Comparison of ENCODE assay signal across 9 cellular contexts in the genomic region with DNA sequence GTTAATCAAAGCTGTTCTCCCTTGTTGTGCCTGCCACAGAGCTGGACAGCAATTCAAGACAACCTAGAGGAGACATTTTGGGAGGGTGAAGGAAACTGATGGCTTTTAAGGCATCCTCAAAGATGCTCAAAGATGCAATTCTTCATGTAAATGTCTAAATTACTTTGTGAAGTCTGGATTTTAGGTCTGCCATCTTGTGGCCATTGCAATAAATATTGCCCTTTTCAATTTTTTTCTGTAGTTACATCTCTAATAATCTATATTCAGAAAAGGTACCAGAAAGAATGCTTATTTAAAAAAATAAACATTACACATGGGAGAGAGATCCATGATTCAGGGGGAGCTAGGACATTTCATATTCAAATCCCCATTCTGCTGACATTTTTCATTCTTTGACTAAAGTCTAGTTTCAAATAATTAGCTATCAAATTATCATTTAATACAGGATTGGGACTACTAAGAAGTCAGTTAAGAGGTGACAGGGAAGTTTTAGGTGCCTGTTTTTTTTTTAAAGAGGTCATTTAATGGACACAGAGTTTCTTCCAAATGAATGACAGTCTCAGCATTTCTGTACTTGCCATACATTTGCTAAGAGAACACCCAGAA.
DNase-seq lines count a peak whose midpoint lies in the region; ATAC-seq, FAIRE-seq and TF ChIP-seq lines count a peak whose summit lies in the region.
"Had no signal": no experiment of that assay in that cellular context is flagged by ENCODE, and none has a peak within 500 bp of the region (broad histone marks: within the 10 kb centered on the region; RNA-seq: fewer than 3 reads in every experiment).

No MANE protein-coding gene starts in this region.

- SMC1A ChIA-PET in GM12878 (lab: Charles Lee; ENCODE audit: uncharacterized antibody, unreplicated experiment) = interaction anchor here (0.6 to 1.5 kb wide), 6 partner anchors 9 to 254 kb away, joined by 3 to 5 read pairs (median 3); no protein-coding TSS in a partner anchor

- no peaks in the 10 kb centered on the region for H3K79me2 ChIP-seq in GM12878 (ENCODE audit: control insufficient read depth, insufficient read depth, low read length)
- no peaks in the 10 kb centered on the region for H3K79me2 ChIP-seq in HepG2 (ENCODE audit: insufficient read depth, low read length)

- peak; percentile 32 to 47 (median 45); a peak in 4 of 6 replicates for TF ChIP-seq CTCF in GM12878 (IDR thresholded peaks at IDR 0.05 in 2 of 3, conservative IDR thresholded peaks at IDR 0.05 in 1 of 3; ENCODE audit: control insufficient read depth in 2 of 3, extremely low read depth in 1 of 3, insufficient read depth in 1 of 3, low read depth in 3 of 3, low read length in 3 of 3)
- no peak for TF ChIP-seq CTCF in HepG2 (CRISPR knock-in tag; IDR thresholded peaks at IDR 0.05)

- no peak overlapping the region for H3K4me3 ChIP-seq in GM12878
- H3K4me3 ChIP-seq in HepG2 (replicated peaks in 1 of 3; ENCODE audit: insufficient read depth in 1 of 3, low read depth in 2 of 3, low read length in 3 of 3) = no peak overlapping the region

- H3K4me1 ChIP-seq in GM12878 (ENCODE audit: control insufficient read depth, insufficient read depth, low read length) (no peaks in the 10 kb centered on the region), HepG2 (ENCODE audit: insufficient read depth, low read length) (no peaks in the 10 kb centered on the region)

- H3K9ac ChIP-seq in GM12878 (ENCODE audit: control insufficient read depth, insufficient read depth, low read length) (no peak overlapping the region), HepG2 (ENCODE audit: insufficient read depth, low read depth, low read length) (no peak overlapping the region)

- in situ Hi-C loops in GM12878 (cut with MboI) = no loop called here
- in situ Hi-C loops in HepG2 (cut with HindIII; ENCODE audit: extremely low pct_ligation_motif_present, low pct_unique_long_range_greater_than_20kb) = loop anchor here (10.0 to 25.0 kb wide), 2 partner anchors 262 to 885 kb away; partner anchors contain the start of gene WNT5A

- FAIRE-seq in GM12878 (lab: Jason Lieb, UNC) = no peak
- peak; percentile 34 for FAIRE-seq in HepG2 (lab: Jason Lieb, UNC)

- intact Hi-C loops in GM12878 (cut with micrococcal nuclease; ENCODE audit: unreplicated experiment) (loop anchor here (1.0 kb wide), 1 partner anchor 262 kb away; no protein-coding TSS in a partner anchor), HepG2 (cut with micrococcal nuclease; ENCODE audit: unreplicated experiment) (loop anchor here (2.0 kb wide), 1 partner anchor 892 kb away; no protein-coding TSS in a partner anchor), left colon (cut with DNase I, micrococcal nuclease) (no loop called here)

- BruUV-seq in GM12878 (replicated peaks; lab: Mats Ljungman, UMichigan) = no TSS peak
- no TSS peak for BruUV-seq in HepG2 (replicated peaks; lab: Mats Ljungman, UMichigan)

- H2AFZ ChIP-seq in GM12878 (ENCODE audit: control insufficient read depth, low read depth, low read length) (no peak overlapping the region), HepG2 (ENCODE audit: low read length) (no peak overlapping the region)

- TF ChIP-seq EP300 in GM12878 (IDR thresholded peaks at IDR 0.05; ENCODE audit: borderline replicate concordance in 1 of 2, control insufficient read depth in 1 of 2, low read depth in 2 of 2, low read length in 2 of 2) = no peak
- TF ChIP-seq EP300 in HepG2 (IDR thresholded peaks at IDR 0.05; ENCODE audit: low read depth in 2 of 2, low read length in 2 of 2) = no peak
- TF ChIP-seq EP300 in HepG2 (CRISPR knock-in tag; IDR thresholded peaks at IDR 0.05; ENCODE audit: borderline replicate concordance) = no peak

- peak; percentile 10 for DNase-seq in Ammon's horn (ENCODE audit: low spot score)
- DNase-seq in HCEC 1CT = peak; percentile 11
- no peak for DNase-seq in GM12878 (ENCODE audit: low read depth, low spot score)
- DNase-seq in HepG2 (ENCODE audit: low spot score) = no peak
- no peak for DNase-seq in middle frontal gyrus (ENCODE audit: extremely low spot score, low spot score)
- DNase-seq in left colon = no peak
- no peak for DNase-seq in dermis blood vessel endothelial cell
- DNase-seq: RPMI8226 had no signal

- ATAC-seq in GM12878 (no peak), HepG2 (no peak), left colon (no peak), HG02870 (IDR thresholded peaks at IDR 0.05; ENCODE audit: unreplicated experiment) (no peak)

- no peaks in the 10 kb centered on the region for H3K36me3 ChIP-seq in GM12878 (ENCODE audit: control insufficient read depth in 2 of 2, insufficient read depth in 2 of 2, low read length in 1 of 2)
- H3K36me3 ChIP-seq in HepG2 (replicated peaks in 1 of 2; ENCODE audit: control insufficient read depth in 1 of 2, insufficient read depth in 2 of 2, low read length in 2 of 2) = no peaks in the 10 kb centered on the region

- POLR2A ChIA-PET in GM12878 (lab: Charles Lee) (no interaction called here), HepG2 (lab: Yijun Ruan, JAX) (no interaction called here)

- H3K9me3 ChIP-seq in GM12878 (replicated peaks; ENCODE audit: control insufficient read depth, insufficient read depth, low read length) = no peaks in the 10 kb centered on the region; the same call in 2 of the 3 replicates
- H3K9me3 ChIP-seq in HepG2 (ENCODE audit: low read length) = no peaks in the 10 kb centered on the region

- H3K27ac ChIP-seq in GM12878 (ENCODE audit: control insufficient read depth, insufficient read depth) = no peak overlapping the region
- no peak overlapping the region for H3K27ac ChIP-seq in HepG2 (ENCODE audit: extremely low read length, insufficient read depth, low read length)

- TF ChIP-seq RAD21 in GM12878 (IDR thresholded peaks at IDR 0.05; ENCODE audit: insufficient read depth, low read depth, low read length) (peak; percentile 48), HepG2 (CRISPR knock-in tag; IDR thresholded peaks at IDR 0.05) (no peak)

- no peaks in the 10 kb centered on the region for H3K27me3 ChIP-seq in GM12878 (replicated peaks in 1 of 2; ENCODE audit: control insufficient read depth in 2 of 2, insufficient read depth in 2 of 2, low read length in 1 of 2)
- H3K27me3 ChIP-seq in HepG2 (ENCODE audit: control insufficient read depth in 1 of 2, insufficient read depth in 2 of 2, low read length in 2 of 2) = no peaks in the 10 kb centered on the region

- RAD21 ChIA-PET in GM12878 (lab: Charles Lee; ENCODE audit: unreplicated experiment) = interaction anchor here (0.9 to 1.0 kb wide), 3 partner anchors 117 to 242 kb away, joined by 3 read pairs; no protein-coding TSS in a partner anchor

- TF ChIP-seq POLR2A in GM12878 (IDR thresholded peaks at IDR 0.05; ENCODE audit: low read depth, low read length) (no peak), HepG2 (IDR thresholded peaks at IDR 0.05; ENCODE audit: insufficient read depth in 1 of 2, low read depth in 2 of 2, low read length in 2 of 2) (no peak)

- H3K4me2 ChIP-seq in GM12878 (ENCODE audit: control insufficient read depth, insufficient read depth) (no peak overlapping the region), HepG2 (ENCODE audit: low read depth, low read length) (no peak overlapping the region)

- CTCF ChIA-PET in GM12878 (lab: Yijun Ruan, JAX) (interaction anchor here (0.6 to 2.4 kb wide), 16 partner anchors 9 to 894 kb away, joined by 3 to 17 read pairs (median 4); partner anchors contain the start of gene WNT5A), HepG2 (lab: Yijun Ruan, JAX; ENCODE audit: low intra/inter-chr PET ratio, low total read pairs) (interaction anchor here (2.4 kb wide), 1 partner anchor 262 kb away, joined by 10 read pairs; no protein-coding TSS in a partner anchor)

- no peaks in the 10 kb centered on the region for H4K20me1 ChIP-seq in GM12878 (ENCODE audit: control insufficient read depth, insufficient read depth)
- H4K20me1 ChIP-seq in HepG2 (ENCODE audit: insufficient read depth, low read length) = no peaks in the 10 kb centered on the region

TF ChIP-seq in GM12878, 131 proteins besides CTCF, POLR2A, EP300 and RAD21 (continues in another document):
- TF ChIP-seq EZH2 (IDR thresholded peaks at IDR 0.05; ENCODE audit: borderline replicate concordance, control insufficient read depth, low read depth, low read length) (no peak), SMC3 (IDR thresholded peaks at IDR 0.05; ENCODE audit: borderline replicate concordance, low read length) (peak; percentile 69; the same call in 1 of the 2 replicates), ETV6 (conservative IDR thresholded peaks at IDR 0.05 in 1 of 2, IDR thresholded peaks at IDR 0.05 in 1 of 2; ENCODE audit: borderline replicate concordance in 1 of 2, low read depth in 1 of 2) (no peak)

TF ChIP-seq in HepG2, 621 proteins besides CTCF, POLR2A, EP300 and RAD21 (continues in another document):
- TF ChIP-seq ZNF230 (CRISPR knock-in tag; IDR thresholded peaks at IDR 0.05) (no peak), TBP (CRISPR knock-in tag; IDR thresholded peaks at IDR 0.05) (no peak), KLF6 (CRISPR knock-in tag; IDR thresholded peaks at IDR 0.05) (no peak), ZBTB14 (CRISPR knock-in tag; IDR thresholded peaks at IDR 0.05) (no peak), ZNF569 (CRISPR knock-in tag; IDR thresholded peaks at IDR 0.05; ENCODE audit: borderline replicate concordance) (no peak), HNF4G (IDR thresholded peaks at IDR 0.05; ENCODE audit: borderline replicate concordance, low read depth, low read length) (no peak), HNF4G (CRISPR knock-in tag; IDR thresholded peaks at IDR 0.05; ENCODE audit: borderline replicate concordance, low read depth) (no peak), REL (CRISPR knock-in tag; conservative IDR thresholded peaks at IDR 0.05) (no peak)
- TF ChIP-seq, protein P1, sequence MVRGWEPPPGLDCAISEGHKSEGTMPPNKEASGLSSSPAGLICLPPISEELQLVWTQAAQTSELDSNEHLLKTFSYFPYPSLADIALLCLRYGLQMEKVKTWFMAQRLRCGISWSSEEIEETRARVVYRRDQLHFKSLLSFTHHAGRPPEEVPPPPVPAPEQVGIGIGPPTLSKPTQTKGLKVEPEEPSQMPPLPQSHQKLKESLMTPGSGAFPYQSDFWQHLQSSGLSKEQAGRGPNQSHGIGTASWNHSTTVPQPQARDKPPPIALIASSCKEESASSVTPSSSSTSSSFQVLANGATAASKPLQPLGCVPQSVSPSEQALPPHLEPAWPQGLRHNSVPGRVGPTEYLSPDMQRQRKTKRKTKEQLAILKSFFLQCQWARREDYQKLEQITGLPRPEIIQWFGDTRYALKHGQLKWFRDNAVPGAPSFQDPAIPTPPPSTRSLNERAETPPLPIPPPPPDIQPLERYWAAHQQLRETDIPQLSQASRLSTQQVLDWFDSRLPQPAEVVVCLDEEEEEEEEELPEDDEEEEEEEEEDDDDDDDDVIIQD (CRISPR knock-in tag; IDR thresholded peaks at IDR 0.05; ENCODE audit: low read depth) = no peak

Comparison
In these comparisons a context has a peak if more than half of its experiments do, and no peak if none do; other contexts are left out.
1. DNase-seq: peak in Ammon's horn (single experiment) and HCEC 1CT (single experiment); none in GM12878 (single experiment), HepG2 (single experiment), middle frontal gyrus (single experiment), left colon (0 of 2) and dermis blood vessel endothelial cell (single experiment).
2. intact Hi-C loops: an anchor here in GM12878 (1.0 kb wide) and HepG2 (2.0 kb wide); none called in left colon.